In genomic region chr7:227940-228339, GRCh38 we compare ENCODE assay signal across 27 cellular contexts. TPM values are rescaled to one million over a fixed set of nuclear protein-coding genes. Genes with fewer than 3 reads are reported as not detected.
DNase-seq lines count a peak whose midpoint lies in the region; ATAC-seq and TF ChIP-seq lines count a peak whose summit lies in the region.
"Had no signal": no experiment of that assay in that cellular context is flagged by ENCODE, and none has a peak within 500 bp of the region (broad histone marks: within the 10 kb centered on the region; RNA-seq: fewer than 3 reads in every experiment).

No MANE protein-coding gene starts in this region.

- TF ChIP-seq CTCF in IMR-90 (conservative IDR thresholded peaks at IDR 0.05; ENCODE audit: low read depth, low read length) (no peak), thoracic aorta (IDR thresholded peaks at IDR 0.05) (no peak)

- POLR2A ChIA-PET in IMR-90 (lab: Charles Lee; ENCODE audit: unreplicated experiment) = no interaction called here

- H4K91ac ChIP-seq in IMR-90 (ENCODE audit: insufficient read depth, low read depth, low read length) (peak overlapping the region; percentile 94), neuronal stem cell (ENCODE audit: low read depth, low read length, poor library complexity) (no peak overlapping the region)

- H3K27ac ChIP-seq in IMR-90 (ENCODE audit: insufficient read depth, low read length) = peak overlapping the region; percentile 97
- H3K27ac ChIP-seq in esophagus (ENCODE audit: low read depth in 2 of 2, low read length in 1 of 2) = peak overlapping the region; percentile 71 to 73
- no peak overlapping the region for H3K27ac ChIP-seq in neuronal stem cell (replicated peaks; ENCODE audit: low read length)
- peak overlapping the region; percentile 87 to 96 for H3K27ac ChIP-seq in thoracic aorta
- H3K27ac ChIP-seq: parathyroid adenoma, SK-N-MC had no signal

- H3K18ac ChIP-seq in IMR-90 (ENCODE audit: low read depth, low read length) = peak overlapping the region; percentile 90
- peak overlapping the region; percentile 58 for H3K18ac ChIP-seq in neuronal stem cell (ENCODE audit: low read length)

- H4K8ac ChIP-seq in IMR-90 (ENCODE audit: low read depth in 2 of 2, low read length in 2 of 2) (peak overlapping the region; percentile 66 to 99; a peak in 2 of 4 replicates), neuronal stem cell (ENCODE audit: low read depth, low read length) (no peak overlapping the region)

- peak overlapping the region; percentile 74 for H3K14ac ChIP-seq in IMR-90 (replicated peaks; ENCODE audit: low read depth, low read length)
- no peak overlapping the region for H3K14ac ChIP-seq in neuronal stem cell (ENCODE audit: low read length)

- no TSS peak for BruUV-seq in IMR-90 (replicated peaks; lab: Mats Ljungman, UMichigan)

- H4K5ac ChIP-seq in IMR-90 (ENCODE audit: low read depth, low read length) = peak overlapping the region; percentile 89

- in situ Hi-C loops in IMR-90 (cut with MboI; ENCODE audit: low sequenced_read_pairs) = no loop called here

- H3K9me3 ChIP-seq in IMR-90 (ENCODE audit: control insufficient read depth, insufficient read depth, low read length) (no peaks in the 10 kb centered on the region), esophagus (ENCODE audit: control insufficient read depth in 2 of 2, insufficient read depth in 1 of 2, low read depth in 1 of 2, low read length in 1 of 2) (peaks cover 0 to 2% of the 10 kb centered on the region in 2 donors), neuronal stem cell (replicated peaks in 1 of 2; ENCODE audit: control insufficient read depth in 2 of 2, insufficient read depth in 1 of 2, low read depth in 1 of 2, low read length in 2 of 2) (no peaks in the 10 kb centered on the region), thoracic aorta (no peaks in the 10 kb centered on the region)
- H3K9me3 ChIP-seq: HAP-1, right lobe of liver, testis had no signal

- H2AK5ac ChIP-seq in IMR-90 (ENCODE audit: low read depth, low read length) = peak overlapping the region; percentile 100
- H2AK5ac ChIP-seq in neuronal stem cell (ENCODE audit: low read depth, low read length) = no peak overlapping the region

- H2BK12ac ChIP-seq in neuronal stem cell (ENCODE audit: low read length) = no peak overlapping the region

- H3K36me3 ChIP-seq in IMR-90 (ENCODE audit: control insufficient read depth, insufficient read depth, low read length) (peaks cover 28% of the 10 kb centered on the region; the same call in 1 of the 2 replicates), esophagus (ENCODE audit: control insufficient read depth in 2 of 2, insufficient read depth in 2 of 2, low read length in 1 of 2) (peaks cover 0 to 3% of the 10 kb centered on the region in 2 donors), neuronal stem cell (replicated peaks in 1 of 2; ENCODE audit: control insufficient read depth in 2 of 2, insufficient read depth in 2 of 2, low read length in 2 of 2) (no peaks in the 10 kb centered on the region), thoracic aorta (no peaks in the 10 kb centered on the region)
- H3K36me3 ChIP-seq: HAP-1, right lobe of liver had no signal

- H3K79me1 ChIP-seq in IMR-90 (ENCODE audit: low read depth in 1 of 2, low read length in 2 of 2) (peaks cover 28 to 66% of the 10 kb centered on the region in 2 experiments), neuronal stem cell (ENCODE audit: low read depth, low read length) (peaks cover 4% of the 10 kb centered on the region)

- dilution Hi-C loops in IMR-90 (cut with HindIII; ENCODE audit: low sequenced_read_pairs, unreplicated experiment) = no loop called here

- no peak overlapping the region for H3K4me2 ChIP-seq in IMR-90 (ENCODE audit: low read depth, low read length)
- no peak overlapping the region for H3K4me2 ChIP-seq in neuronal stem cell (ENCODE audit: insufficient read depth, low read length, poor library complexity, severe bottlenecking)

- H3K4me3 ChIP-seq in IMR-90 (ENCODE audit: insufficient read depth, low read depth, low read length) (no peak overlapping the region), esophagus (ENCODE audit: low read depth in 1 of 2, low read length in 2 of 2) (no peak overlapping the region), neuronal stem cell (ENCODE audit: low read length in 2 of 2) (no peak overlapping the region), thoracic aorta (no peak overlapping the region)
- H3K4me3 ChIP-seq: HAP-1, right lobe of liver, SK-N-MC, testis had no signal

- DNase-seq in IMR-90 = no peak
- no peak for DNase-seq in neuronal stem cell (ENCODE audit: low spot score)
- no peak for DNase-seq in thoracic aorta (ENCODE audit: low spot score)
- no peak for DNase-seq in activated gamma-delta T cell (lab: John Stamatoyannopoulos, UW)
- DNase-seq in NCI-H1092 treated with DMSO at 0.1 percent for 48 hours (lab: John Stamatoyannopoulos, UW) = no peak
- DNase-seq in activated naive CD4-positive, alpha-beta T cell treated with Interleukin-2 at 50 U/mL for 16 hours = no peak
- DNase-seq in NCI-H2029 treated with DMSO at 0.1 percent for 48 hours (lab: John Stamatoyannopoulos, UW) = no peak
- DNase-seq: activated CD4-positive, alpha-beta memory T cell treated with anti-CD3 and anti-CD28 coated beads, Interleukin-2, amount 10 ng/mL, durations not matched to agents 7 days and 5 days; activated CD4-positive, CD25-positive, alpha-beta regulatory T cell; activated CD8-positive, alpha-beta memory T cell treated with anti-CD3 and anti-CD28 coated beads, Interleukin-2, amount 50 U/mL, for 48 hours; COR-L47; DMS79 treated with DMSO at 0.1 percent for 48 hours; endodermal cell; GF-D8; NCI-H1105; NCI-H2081 treated with DMSO at 0.1 percent for 48 hours; NCI-H774; right lobe of liver; RPMI8226; stimulated activated CD4-positive, alpha-beta T cell treated with anti-CD3 and anti-CD28 coated beads, Interleukin-4, amount 100 ng/mL, for 4 hours; testis had no signal

- H2BK120ac ChIP-seq in IMR-90 (ENCODE audit: low read depth, low read length) = peak overlapping the region; percentile 96
- H2BK120ac ChIP-seq in neuronal stem cell (ENCODE audit: low read depth, low read length) = no peak overlapping the region

- H3K27me3 ChIP-seq in IMR-90 (ENCODE audit: control insufficient read depth, insufficient read depth, low read length) = no peaks in the 10 kb centered on the region
- no peaks in the 10 kb centered on the region for H3K27me3 ChIP-seq in esophagus (ENCODE audit: control insufficient read depth in 1 of 2, insufficient read depth in 2 of 2, low read length in 2 of 2)
- H3K27me3 ChIP-seq in neuronal stem cell (ENCODE audit: control insufficient read depth in 3 of 3, insufficient read depth in 3 of 3, low read depth in 1 of 3, low read length in 3 of 3) = no peaks in the 10 kb centered on the region
- no peaks in the 10 kb centered on the region for H3K27me3 ChIP-seq in thoracic aorta (replicated peaks; ENCODE audit: insufficient read depth)
- H3K27me3 ChIP-seq: right lobe of liver, testis had no signal

- CTCF ChIA-PET in IMR-90 (lab: Yijun Ruan, JAX) = no interaction called here

- peak overlapping the region; percentile 92; the same call in 2 of the 3 replicates for H2BK15ac ChIP-seq in IMR-90 (ENCODE audit: low read depth, low read length)
- no peak overlapping the region for H2BK15ac ChIP-seq in neuronal stem cell (ENCODE audit: low read length)

- peak overlapping the region; percentile 44; the same call in 1 of the 2 replicates for H3K56ac ChIP-seq in IMR-90 (ENCODE audit: extremely low read depth, insufficient read depth, low read length)

- peak overlapping the region; percentile 83 for H2BK20ac ChIP-seq in IMR-90 (ENCODE audit: low read depth, low read length)

- H4K20me1 ChIP-seq in IMR-90 (ENCODE audit: insufficient read depth, low read length) = peaks cover 10% of the 10 kb centered on the region

- H2AK9ac ChIP-seq in IMR-90 (replicated peaks; ENCODE audit: low read depth, low read length, poor library complexity) = peak overlapping the region; percentile 70

- ATAC-seq in IMR-90 (ENCODE audit: low read depth) (no peak), thoracic aorta (ENCODE audit: insufficient number of reproducible peaks, low FRiP score, low read depth) (no peak)
- ATAC-seq: right lobe of liver; stimulated activated memory B cell treated with anti-CD40 and anti-IgM and Interleukin-4, amounts not matched to agents 10 μg/mL and 1 μg/mL and 100 μg/mL, for 72 hours had no signal

- TF ChIP-seq POLR2A in IMR-90 (IDR thresholded peaks at IDR 0.05; ENCODE audit: low read depth, low read length) = no peak

- H3K4me1 ChIP-seq in IMR-90 (ENCODE audit: control insufficient read depth, insufficient read depth, low read length) (peaks cover 63% of the 10 kb centered on the region), esophagus (ENCODE audit: control insufficient read depth in 2 of 2, insufficient read depth in 2 of 2, low read length in 1 of 2) (peaks cover 4 to 18% of the 10 kb centered on the region in 2 donors), neuronal stem cell (ENCODE audit: control insufficient read depth in 2 of 2, insufficient read depth in 1 of 2, low read depth in 1 of 2, low read length in 2 of 2) (no peaks in the 10 kb centered on the region), thoracic aorta (ENCODE audit: control insufficient read depth in 1 of 2, low read depth in 2 of 2) (peaks cover 30 to 58% of the 10 kb centered on the region in 2 donors)
- H3K4me1 ChIP-seq: HAP-1, parathyroid adenoma had no signal

- TF ChIP-seq RAD21 in IMR-90 (IDR thresholded peaks at IDR 0.05; ENCODE audit: low read length) = no peak

- H3K9ac ChIP-seq in IMR-90 (ENCODE audit: low read depth, low read length) (0 out of 2 replicates have a peak overlapping the region, but pooled peaks have one; percentile 38), neuronal stem cell (ENCODE audit: low read depth, low read length, poor library complexity) (no peak overlapping the region)
- H3K9ac ChIP-seq: parathyroid adenoma had no signal

- intact Hi-C loops in IMR-90 (cut with micrococcal nuclease) = no loop called here

- peak overlapping the region; percentile 89 for H3K4ac ChIP-seq in IMR-90 (ENCODE audit: low read depth, low read length)
- no peak overlapping the region for H3K4ac ChIP-seq in neuronal stem cell (ENCODE audit: low read length)

- WGBS in IMR-90 (ENCODE audit: extremely low coverage in 2 of 2, insufficient read length in 1 of 2), 2 experiments = 100% methylated on average over 13 of the region's 16 CpGs; no CpG with 5 or more reads in 1 of the 2 experiments
- 92 to 95% methylated on average over 16 of the region's 16 CpGs for WGBS in esophagus, 2 donors
- WGBS in neuronal stem cell (ENCODE audit: extremely low coverage in 2 of 2, insufficient read length in 2 of 2, insufficient replicate concordance in 1 of 2), 2 donors = no CpG with 5 or more reads among the region's 16 CpGs

- peak overlapping the region; percentile 91 for H2BK5ac ChIP-seq in IMR-90 (ENCODE audit: low read depth, low read length, poor library complexity, severe bottlenecking)
- H2BK5ac ChIP-seq in neuronal stem cell (ENCODE audit: low read length) = no peak overlapping the region

- H3K23ac ChIP-seq in IMR-90 (ENCODE audit: low read depth, low read length) (peak overlapping the region; percentile 34), neuronal stem cell (ENCODE audit: low read depth, low read length, poor library complexity) (no peak overlapping the region)

- H2AFZ ChIP-seq in IMR-90 (replicated peaks; ENCODE audit: low read length, poor library complexity) = no peak overlapping the region
- H2AFZ ChIP-seq in neuronal stem cell (ENCODE audit: low read length) = no peak overlapping the region
- H2AFZ ChIP-seq: parathyroid adenoma had no signal

- peaks cover 31% of the 10 kb centered on the region for H3K9me1 ChIP-seq in IMR-90 (ENCODE audit: insufficient read depth, low read length)

RNA-seq across cellular contexts. Expression of gene FAM20C, which starts 35.6 kb away (rescaled TPM):
- total RNA-seq in IMR-90 (2012; rRNA removed) (7.7 and 8.9 TPM in 2 replicates), thoracic aorta (100 to 1,000 TPM in 1 of 2 donors, 10 to 100 TPM in 1; 32.5 to 106 TPM)
- polyA plus RNA-seq in IMR-90 (2012; rRNA removed) (36.6 and 38.2 TPM in 2 replicates), esophagus (10 to 100 TPM in 1 of 2 donors, 1 to 10 TPM in 1; 6.9 to 11.5 TPM)
- 36.5 and 56.4 TPM in 2 replicates for polyA plus RNA-seq in IMR-90 (2012; cell fraction: cytosol; rRNA removed)
- polyA plus RNA-seq in IMR-90 (2012; cell fraction: nucleus; rRNA removed; ENCODE audit: low replicate concordance) = 38.9 and 55.0 TPM in 2 replicates
- 7.3 TPM for polyA plus RNA-seq in neuronal stem cell (2013, experiment 1 of 2)
- polyA plus RNA-seq in neuronal stem cell (2013, experiment 2 of 2) = 7.3 TPM
- total RNA-seq: T-helper 1 cell treated with Interleukin-12 subunit alpha and Interleukin-12 subunit beta and Interleukin-4 antibody, amounts not matched to agents 30 ng/mL and 1 ng/mL, for 36 hours had no signal
